Comparison of ENCODE assay signal across 15 cellular contexts in genomic region chr5:52814749-52815148, GRCh38.
"Had no signal": no experiment of that assay in that cellular context is flagged by ENCODE, and none has a peak within 500 bp of the region (broad histone marks: within the 10 kb centered on the region; RNA-seq: fewer than 3 reads in every experiment).

No MANE protein-coding gene starts in this region.

- DNase-seq: activated CD4-positive, alpha-beta T cell treated with anti-CD3 and anti-CD28 coated beads, Interleukin-2, amount 50 U/mL, for 4 hours; activated CD4-positive, CD25-positive, alpha-beta regulatory T cell; activated effector memory CD4-positive, alpha-beta T cell treated with Interleukin-2 at 50 U/mL for 16 hours; activated T-cell treated with anti-CD3 and anti-CD28 coated beads, Interleukin-2, amount 50 U/mL, for 24 hours; amygdala; brain microvascular endothelial cell; endodermal cell; islet precursor cell; midbrain; naive thymus-derived CD4-positive, alpha-beta T cell; stimulated activated CD4-positive, alpha-beta T cell treated with anti-CD3 and anti-CD28 coated beads, Interleukin-15, amount 100 ng/mL, for 24 hours; stimulated activated CD4-positive, alpha-beta T cell treated with anti-CD3 and anti-CD28 coated beads, Interleukin-4, amount 100 ng/mL, for 24 hours; thyroid gland had no signal

- H3K36me3 ChIP-seq: brain microvascular endothelial cell, thyroid gland had no signal

- H3K27ac ChIP-seq: brain microvascular endothelial cell had no signal

- H3K9me3 ChIP-seq: thyroid gland had no signal

- H3K4me3 ChIP-seq: thyroid gland had no signal

- H3K27me3 ChIP-seq: brain microvascular endothelial cell, thyroid gland had no signal

- ATAC-seq: activated naive CD4-positive, alpha-beta T cell treated with anti-CD3 and anti-CD28 coated beads, Interleukin-2, amount 50 U/mL, for 72 hours; esophagus mucosa; naive thymus-derived CD4-positive, alpha-beta T cell had no signal
